ENCODE assay signal across 8 cellular contexts in genomic region chr2:182715896-182716664, GRCh38.
DNase-seq lines count a peak whose midpoint lies in the region; ATAC-seq and TF ChIP-seq lines count a peak whose summit lies in the region.

TSS of gene DNAJC10 (plus strand) at chr2:182716257. CDS start at chr2:182718087, 1,830 bp downstream.

- ATAC-seq in GM19023 (IDR thresholded peaks at IDR 0.05; ENCODE audit: unreplicated experiment) = peak; percentile 90
- ATAC-seq in HG03196 (IDR thresholded peaks at IDR 0.05; ENCODE audit: unreplicated experiment) = peak; percentile 89

- H3K4me3 ChIP-seq in choroid plexus epithelial cell (ENCODE audit: low read depth, low read length) = peak within 1 kb of the TSS; percentile 97

- DNase-seq in AG20443 (ENCODE audit: low spot score) (peak; percentile 94), NCI-H345 treated with DMSO at 0.1 percent for 48 hours (lab: John Stamatoyannopoulos, UW; ENCODE audit: unreplicated experiment) (peak; percentile 71), choroid plexus epithelial cell (ENCODE audit: low read depth) (peak; percentile 98), kidney tubule cell (ENCODE audit: low spot score) (peak; percentile 95)
- peak; percentile 73 to 82 for DNase-seq in activated CD4-positive, alpha-beta T cell treated with anti-CD3 and anti-CD28 coated beads for 24 hours (ENCODE audit: low read depth in 2 of 2)
- DNase-seq in stimulated activated CD4-positive, alpha-beta T cell treated with anti-CD3 and anti-CD28 coated beads, Interleukin-1b, Interleukin-23, amount 100 ng/mL, for 24 hours (ENCODE audit: low read depth in 4 of 4, low spot score in 1 of 4) = peak; percentile 72 to 84 (median 80)

- TF ChIP-seq CTCF in choroid plexus epithelial cell (conservative IDR thresholded peaks at IDR 0.05; ENCODE audit: low read depth, low read length) = no peak

Comparison
In these comparisons a context has a peak if more than half of its experiments do, and no peak if none do; other contexts are left out.
1. Peak in every context shown above with its lines: DNase-seq, ATAC-seq and H3K4me3 ChIP-seq.